In genomic region chr7:73560035-73560835, GRCh38 we compare ENCODE assay signal across 9 cellular contexts. TPM values are rescaled to one million over a fixed set of nuclear protein-coding genes. Genes with fewer than 3 reads are reported as not detected.
DNase-seq lines count a peak whose midpoint lies in the region; ATAC-seq and TF ChIP-seq lines count a peak whose summit lies in the region.
"Had no signal": no experiment of that assay in that cellular context is flagged by ENCODE, and none has a peak within 500 bp of the region (broad histone marks: within the 10 kb centered on the region; RNA-seq: fewer than 3 reads in every experiment).

No MANE protein-coding gene starts in this region.

- CTCF ChIA-PET in SK-N-SH (lab: Yijun Ruan, JAX), result interaction anchor here (0.6 to 2.4 kb wide), 3 partner anchors 9 to 166 kb away, joined by 3 to 7 read pairs (median 5); no protein-coding TSS in a partner anchor
- CTCF ChIA-PET in A673 (lab: Charles Lee), result no interaction called here

- TF ChIP-seq CTCF in SK-N-SH (IDR thresholded peaks at IDR 0.05) (no peak), lower leg skin (IDR thresholded peaks at IDR 0.05) (no peak), A673 (conservative IDR thresholded peaks at IDR 0.05; ENCODE audit: low read depth, low read length) (no peak)

- H3K9me2 ChIP-seq in SK-N-SH, result no peaks in the 10 kb centered on the region

- H3K9ac ChIP-seq in SK-N-SH, result no peak overlapping the region; the same call in 1 of the 2 replicates

- H3K27ac ChIP-seq in SK-N-SH (ENCODE audit: low read depth in 2 of 2, low read length in 1 of 2), result peak overlapping the region in 1 of 2 experiments; percentile 56; a peak in 2 of 4 replicates
- H3K27ac ChIP-seq in A673 (ENCODE audit: low read depth, low read length, poor library complexity, severe bottlenecking), result no peak overlapping the region
- H3K27ac ChIP-seq: right lobe of liver had no signal

- H3K4me1 ChIP-seq in SK-N-SH (ENCODE audit: control insufficient read depth in 1 of 2, insufficient read depth in 2 of 2, low read depth in 1 of 2, low read length in 1 of 2) (peaks cover 9 to 15% of the 10 kb centered on the region in 2 experiments; a peak in 3 of 4 replicates), A673 (ENCODE audit: insufficient read depth, low read length, poor library complexity, severe bottlenecking) (peaks cover 11% of the 10 kb centered on the region)

- BruUV-seq in A673 (replicated peaks; lab: Mats Ljungman, UMichigan), result no TSS peak

- in situ Hi-C loops in Caki2 (cut with HindIII; ENCODE audit: low pct_unique_long_range_greater_than_20kb, low sequenced_read_pairs), result no loop called here
- in situ Hi-C loops in KBM-7 (cut with MboI; ENCODE audit: low pct_unique_long_range_greater_than_20kb, low sequenced_read_pairs), result no loop called here

- peak; percentile 61 for DNase-seq in Caki2 (ENCODE audit: low read depth)
- DNase-seq in SK-N-SH, result peak; percentile 24
- DNase-seq in iris pigment epithelial cell (ENCODE audit: low read depth), result peak; percentile 95
- no peak for DNase-seq in GM19238 (ENCODE audit: insufficient read length, low spot score)
- DNase-seq in KBM-7, result no peak
- DNase-seq in lower leg skin (ENCODE audit: low spot score in 2 of 2), result no peak
- no peak for DNase-seq in A673 (ENCODE audit: low spot score)
- DNase-seq: right lobe of liver had no signal

- peaks cover 0 to under 1% of the 10 kb centered on the region in 2 experiments for H3K36me3 ChIP-seq in SK-N-SH (replicated peaks in 1 of 2; ENCODE audit: control insufficient read depth in 1 of 2, insufficient read depth in 2 of 2, low read length in 1 of 2)
- no peaks in the 10 kb centered on the region for H3K36me3 ChIP-seq in A673 (ENCODE audit: insufficient read depth, low read length, poor library complexity, severe bottlenecking)

- intact Hi-C loops in lower leg skin (cut with DNase I; ENCODE audit: low total_unique reads), result no loop called here
- intact Hi-C loops in A673 (cut with micrococcal nuclease; ENCODE audit: unreplicated experiment), result no loop called here

- H3K27me3 ChIP-seq in SK-N-SH (ENCODE audit: insufficient read depth) (no peaks in the 10 kb centered on the region), A673 (replicated peaks; ENCODE audit: insufficient read depth, low read depth, low read length, poor library complexity) (no peaks in the 10 kb centered on the region)
- H3K27me3 ChIP-seq: right lobe of liver had no signal

- H2AFZ ChIP-seq in SK-N-SH (ENCODE audit: low read depth), result peak overlapping the region; percentile 86; the same call in 1 of the 2 replicates

- no peaks in the 10 kb centered on the region for H3K9me3 ChIP-seq in SK-N-SH
- no peaks in the 10 kb centered on the region for H3K9me3 ChIP-seq in A673 (ENCODE audit: low read depth, low read length, poor library complexity, severe bottlenecking)
- H3K9me3 ChIP-seq: right lobe of liver had no signal

- POLR2A ChIA-PET in SK-N-SH (lab: Yijun Ruan, JAX) (interaction anchor here (0.6 to 1.4 kb wide), 2 partner anchors 15 to 38 kb away, joined by 4 read pairs; partner anchors contain the start of gene BAZ1B), A673 (lab: Charles Lee; ENCODE audit: low non-redundant PET) (no interaction called here)

- peak overlapping the region; percentile 43 for H3K4me2 ChIP-seq in SK-N-SH

- no peak for TF ChIP-seq RAD21 in SK-N-SH (IDR thresholded peaks at IDR 0.05; ENCODE audit: low read length)

- no peak; a peak in 1 of 4 replicates for TF ChIP-seq EP300 in SK-N-SH (IDR thresholded peaks at IDR 0.05; ENCODE audit: borderline replicate concordance in 1 of 2, low read depth in 1 of 2, low read length in 1 of 2)

- WGBS in SK-N-SH (ENCODE audit: low lambda C conversion rate), result 76% methylated on average over 12 of the region's 12 CpGs
- 51 to 62% methylated on average over 12 of the region's 12 CpGs for WGBS in lower leg skin, 2 donors

- H3K4me3 ChIP-seq in SK-N-SH (ENCODE audit: low read depth in 2 of 2, low read length in 1 of 2), result no peak overlapping the region
- H3K4me3 ChIP-seq in lower leg skin (ENCODE audit: low read depth, poor library complexity, severe bottlenecking), result no peak overlapping the region
- H3K4me3 ChIP-seq in A673 (ENCODE audit: low read depth, low read length, poor library complexity, severe bottlenecking), result no peak overlapping the region
- H3K4me3 ChIP-seq: right lobe of liver had no signal

- peaks cover 24% of the 10 kb centered on the region for H3F3A ChIP-seq in SK-N-SH (replicated peaks; ENCODE audit: insufficient read depth)

- ATAC-seq in HG02870 (IDR thresholded peaks at IDR 0.05; ENCODE audit: unreplicated experiment), result peak; percentile 30

- peaks cover 17% of the 10 kb centered on the region for H4K20me1 ChIP-seq in SK-N-SH (ENCODE audit: insufficient read depth)

- peaks cover 17% of the 10 kb centered on the region for H3K79me2 ChIP-seq in SK-N-SH (ENCODE audit: insufficient read depth)

- no peak for TF ChIP-seq POLR2A in lower leg skin (IDR thresholded peaks at IDR 0.05)

TF ChIP-seq in SK-N-SH, 30 proteins besides CTCF, POLR2A, EP300 and RAD21:
- no peak for TF ChIP-seq USF1 (IDR thresholded peaks at IDR 0.05; ENCODE audit: borderline replicate concordance, low read depth)
- TF ChIP-seq YY1 (IDR thresholded peaks at IDR 0.05; ENCODE audit: low read depth), result no peak
- no peak for TF ChIP-seq FOXJ3 (CRISPR knock-in tag; IDR thresholded peaks at IDR 0.05)
- TF ChIP-seq MAX (IDR thresholded peaks at IDR 0.05; ENCODE audit: low read depth), result peak; percentile 92
- peak; percentile 60; the same call in 1 of the 2 replicates for TF ChIP-seq SIN3A (IDR thresholded peaks at IDR 0.05; ENCODE audit: borderline replicate concordance, low read depth, low read length)
- peak; percentile 35; the same call in 1 of the 2 replicates for TF ChIP-seq PBX3 (IDR thresholded peaks at IDR 0.05)
- TF ChIP-seq JUND (IDR thresholded peaks at IDR 0.05), result peak; percentile 64; the same call in 1 of the 2 replicates
- peak; percentile 53; the same call in 1 of the 2 replicates for TF ChIP-seq POLR2AphosphoS5 (IDR thresholded peaks at IDR 0.05; ENCODE audit: low read depth, low read length)
- peak; percentile 91; the same call in 1 of the 2 replicates for TF ChIP-seq FOSL2 (IDR thresholded peaks at IDR 0.05; ENCODE audit: borderline replicate concordance, low read depth)
- no peak for TF ChIP-seq TEAD4 (IDR thresholded peaks at IDR 0.05; ENCODE audit: borderline replicate concordance, insufficient read depth)
- TF ChIP-seq MEF2A (IDR thresholded peaks at IDR 0.05; ENCODE audit: borderline replicate concordance, low read depth), result 0 out of 2 replicates have a peak, but pooled peaks have one; percentile 44
- peak; percentile 69; the same call in 1 of the 2 replicates for TF ChIP-seq TCF12 (IDR thresholded peaks at IDR 0.05)
- TF ChIP-seq TAF1 (IDR thresholded peaks at IDR 0.05; ENCODE audit: borderline replicate concordance, low read depth, low read length), result 0 out of 2 replicates have a peak, but pooled peaks have one; percentile 16

RNA-seq across cellular contexts. Expression of gene BCL7B, which starts 2.7 kb away (rescaled TPM):
- 53.8 and 61.7 TPM in 2 replicates for total RNA-seq in Caki2 (2014; rRNA removed; shearing (Covaris generic); ENCODE audit: low replicate concordance)
- polyA plus RNA-seq in SK-N-SH (2012; rRNA removed), result 107 and 114 TPM in 2 replicates
- 89.6 and 97.3 TPM in 2 replicates for polyA plus RNA-seq in SK-N-SH (2012; cell fraction: cytosol; rRNA removed)
- polyA plus RNA-seq in SK-N-SH (2012; cell fraction: nucleus; rRNA removed), result 64.0 and 86.4 TPM in 2 replicates
- 10 to 100 TPM; 31.8 to 66.2 (median 47.7) TPM for total RNA-seq in lower leg skin
- 53.0 and 56.3 TPM in 2 replicates for total RNA-seq in A673 (2021)

RNA-seq across cellular contexts. Expression of gene TBL2, which starts 18.1 kb away (rescaled TPM):
- total RNA-seq in Caki2 (2014; rRNA removed; shearing (Covaris generic); ENCODE audit: low replicate concordance), result 88.6 and 128 TPM in 2 replicates
- polyA plus RNA-seq in SK-N-SH (2012; rRNA removed), result 45.5 and 63.6 TPM in 2 replicates
- polyA plus RNA-seq in SK-N-SH (2012; cell fraction: cytosol; rRNA removed), result 21.7 and 40.1 TPM in 2 replicates
- 59.0 and 76.7 TPM in 2 replicates for polyA plus RNA-seq in SK-N-SH (2012; cell fraction: nucleus; rRNA removed)
- total RNA-seq in lower leg skin, result 10 to 100 TPM; 32.2 to 52.1 (median 40.3) TPM
- 48.9 and 51.9 TPM in 2 replicates for total RNA-seq in A673 (2021)

RNA-seq across cellular contexts. Expression of gene BAZ1B, which starts 38.1 kb away (rescaled TPM):
- 50.9 and 54.6 TPM in 2 replicates for total RNA-seq in Caki2 (2014; rRNA removed; shearing (Covaris generic); ENCODE audit: low replicate concordance)
- 19.7 and 20.9 TPM in 2 replicates for polyA plus RNA-seq in SK-N-SH (2012; rRNA removed)
- 27.7 and 28.8 TPM in 2 replicates for polyA plus RNA-seq in SK-N-SH (2012; cell fraction: cytosol; rRNA removed)
- 22.7 and 29.4 TPM in 2 replicates for polyA plus RNA-seq in SK-N-SH (2012; cell fraction: nucleus; rRNA removed)
- total RNA-seq in lower leg skin, result 10 to 100 TPM; 22.6 to 33.6 (median 28.8) TPM
- 122 and 127 TPM in 2 replicates for total RNA-seq in A673 (2021)

Comparison
In these comparisons a context has a peak if more than half of its experiments do, and no peak if none do; other contexts are left out.
1. DNase-seq: peak in Caki2 (single experiment), SK-N-SH (single experiment) and iris pigment epithelial cell (single experiment); none in GM19238 (single experiment), KBM-7 (single experiment), lower leg skin (0 of 2) and A673 (single experiment).